8 cellular contexts compared by ENCODE assay signal in genomic region chr3:72447059-72447946, GRCh38. TPM values are rescaled to one million over a fixed set of nuclear protein-coding genes. Genes with fewer than 3 reads are reported as not detected.
DNase-seq lines count a peak whose midpoint lies in the region; ATAC-seq, FAIRE-seq and TF ChIP-seq lines count a peak whose summit lies in the region.

No MANE protein-coding gene starts in this region.

- no peaks in the 10 kb centered on the region for H3K36me3 ChIP-seq in kidney (ENCODE audit: control insufficient read depth in 1 of 2, insufficient read depth in 2 of 2, low read length in 2 of 2)

- DNase-seq in ACHN: peak; percentile 85
- DNase-seq in NCI-H2196 treated with DMSO at 0.1 percent for 48 hours (lab: John Stamatoyannopoulos, UW; ENCODE audit: unreplicated experiment): peak; percentile 52
- DNase-seq in central memory CD8-positive, alpha-beta T cell (ENCODE audit: low spot score in 2 of 2): peak; percentile 91 to 93
- DNase-seq in kidney: peak; percentile 97
- peak; percentile 83 to 89 (median 84) for DNase-seq in stimulated activated CD4-positive, alpha-beta T cell treated with anti-CD3 and anti-CD28 coated beads, Interleukin-12 subunit alpha, Interleukin-12 subunit beta, amount 100 ng/mL, for 48 hours (ENCODE audit: low read depth in 2 of 3, low spot score in 1 of 3)

- peak overlapping the region; percentile 71 for H3K4me3 Mint-ChIP-seq in central memory CD8-positive, alpha-beta T cell

- intact Hi-C loops in kidney (cut with DNase I): no loop called here

- peaks cover 13% of the 10 kb centered on the region for H3K36me3 Mint-ChIP-seq in central memory CD8-positive, alpha-beta T cell (ENCODE audit: insufficient read depth)

- peak overlapping the region; percentile 76 for H3K27ac Mint-ChIP-seq in central memory CD8-positive, alpha-beta T cell (ENCODE audit: low read depth)

- in situ Hi-C loops in ACHN (cut with HindIII; ENCODE audit: low pct_ligation_motif_present, low pct_unique_long_range_greater_than_20kb, low sequenced_read_pairs): no loop called here

- peak overlapping the region; percentile 93 for H3K27ac ChIP-seq in kidney (ENCODE audit: low read depth in 2 of 2, low read length in 2 of 2)

- FAIRE-seq in kidney (lab: Jason Lieb, UNC): no peak

- no peaks in the 10 kb centered on the region for H3K9me3 Mint-ChIP-seq in central memory CD8-positive, alpha-beta T cell

- peaks cover 40% of the 10 kb centered on the region for H3K4me1 Mint-ChIP-seq in central memory CD8-positive, alpha-beta T cell

- H3K4me1 ChIP-seq in kidney (ENCODE audit: control insufficient read depth in 1 of 2, insufficient read depth in 1 of 2, low read depth in 1 of 2, low read length in 2 of 2): peaks cover 11 to 23% of the 10 kb centered on the region in 2 donors

- no peak for TF ChIP-seq CTCF in kidney (IDR thresholded peaks at IDR 0.05; ENCODE audit: borderline replicate concordance, extremely low read depth, insufficient read depth)

- H3K4me3 ChIP-seq in kidney (ENCODE audit: low read length in 2 of 2): peak overlapping the region; percentile 10 to 59

- H3K9ac ChIP-seq in kidney (ENCODE audit: low read length in 2 of 2): peak overlapping the region in 1 of 2 donors; percentile 28

- peak; percentile 79 for ATAC-seq in GM18861 (IDR thresholded peaks at IDR 0.05; ENCODE audit: unreplicated experiment)
- peak; percentile 91 for ATAC-seq in HG03064 (IDR thresholded peaks at IDR 0.05; ENCODE audit: low read depth, unreplicated experiment)
- ATAC-seq in activated CD4-positive, CD25-positive, alpha-beta regulatory T cell treated with anti-CD3 and anti-CD28 coated beads, Interleukin-2, amount 50 U/mL, for 24 hours: peak; percentile 83 to 84
- ATAC-seq in central memory CD8-positive, alpha-beta T cell (replicated peaks; ENCODE audit: extremely low read depth, poor library complexity, severe bottlenecking): peak; percentile 82

- H3K9me3 ChIP-seq in kidney (ENCODE audit: control insufficient read depth in 1 of 2, low read length in 2 of 2): no peaks in the 10 kb centered on the region

- H3K27me3 Mint-ChIP-seq in central memory CD8-positive, alpha-beta T cell: peaks cover 43% of the 10 kb centered on the region

RNA-seq across cellular contexts. Expression of gene RYBP, which starts 0.9 kb away (rescaled TPM):
- total RNA-seq in kidney: 19.9 TPM
- 8.5 TPM for polyA plus RNA-seq in kidney (ENCODE audit: insufficient read depth, low read depth, low replicate concordance)

Comparison
In these comparisons a context has a peak if more than half of its experiments do, and no peak if none do; other contexts are left out.
1. Peak in every context shown above with its lines: DNase-seq, ATAC-seq, H3K4me3 ChIP-seq and H3K27ac ChIP-seq.